Comparison of ENCODE assay signal across 7 cellular contexts in the genomic region with DNA sequence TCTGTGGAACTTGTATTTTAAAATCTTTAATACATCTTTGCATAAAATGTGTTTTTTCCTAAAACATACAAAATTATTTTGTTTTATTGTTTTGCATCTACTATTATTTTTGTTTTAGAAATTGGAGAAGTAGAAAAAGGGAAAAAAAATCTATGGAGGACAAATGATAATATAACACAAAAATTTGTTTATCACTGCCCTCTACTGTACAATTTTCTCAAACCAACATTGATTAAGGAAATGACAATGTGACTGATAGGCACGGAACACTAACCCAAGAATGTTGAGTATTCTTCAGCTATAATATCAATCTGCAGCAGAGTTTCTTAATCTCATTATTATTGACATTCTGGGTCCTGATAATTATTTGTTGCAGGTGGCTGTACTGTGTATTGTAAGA. TPM values are rescaled to one million over a fixed set of nuclear protein-coding genes. Genes with fewer than 3 reads are reported as not detected.
DNase-seq lines count a peak whose midpoint lies in the region; ATAC-seq and TF ChIP-seq lines count a peak whose summit lies in the region.

No MANE protein-coding gene starts in this region.

- DNase-seq in body of pancreas (no peak), retinal pigment epithelial cell (ENCODE audit: low read depth) (no peak), NOMO-1 (lab: John Stamatoyannopoulos, UW; ENCODE audit: unreplicated experiment in 2 of 2) (no peak), T-helper 1 cell (no peak)
- DNase-seq in CD8-positive, alpha-beta memory T cell = no peak

- no peaks in the 10 kb centered on the region for H3K36me3 Mint-ChIP-seq in CD8-positive, alpha-beta memory T cell

- no peaks in the 10 kb centered on the region for H3K27me3 ChIP-seq in body of pancreas
- H3K27me3 ChIP-seq in CD8-positive, alpha-beta memory T cell (ENCODE audit: insufficient read depth, low read length, poor library complexity, severe bottlenecking) = no peaks in the 10 kb centered on the region

- H3K9me3 ChIP-seq in body of pancreas = no peaks in the 10 kb centered on the region
- H3K9me3 ChIP-seq in CD8-positive, alpha-beta memory T cell (ENCODE audit: low read length) = no peaks in the 10 kb centered on the region

- WGBS in body of pancreas, 2 donors = 0 to 2% methylated on average over 1 of the region's 1 CpG

- TF ChIP-seq POLR2A in body of pancreas (IDR thresholded peaks at IDR 0.05) = no peak

- intact Hi-C loops in body of pancreas (cut with DNase I) = no loop called here

- no peaks in the 10 kb centered on the region for H3K9me3 Mint-ChIP-seq in CD8-positive, alpha-beta memory T cell

- CTCF ChIA-PET in CD8-positive, alpha-beta memory T cell (lab: Charles Lee) = no interaction called here

- no peak overlapping the region for H3K27ac ChIP-seq in body of pancreas
- no peak overlapping the region for H3K27ac ChIP-seq in CD8-positive, alpha-beta memory T cell (ENCODE audit: low read depth, low read length)

- ATAC-seq in GM18519 (IDR thresholded peaks at IDR 0.05; ENCODE audit: low FRiP score, unreplicated experiment) = peak; percentile 49
- ATAC-seq in HG03439 (IDR thresholded peaks at IDR 0.05; ENCODE audit: unreplicated experiment) = peak; percentile 53
- ATAC-seq in body of pancreas = peak; percentile 55

- peaks cover 1 to 4% of the 10 kb centered on the region in 2 donors for H3K27me3 Mint-ChIP-seq in CD8-positive, alpha-beta memory T cell

- TF ChIP-seq CTCF in body of pancreas (IDR thresholded peaks at IDR 0.05) = peak in 4 of 7 experiments; percentile 48 to 57 (median 54)
- peak; percentile 34 for TF ChIP-seq CTCF in retinal pigment epithelial cell (conservative IDR thresholded peaks at IDR 0.05; ENCODE audit: low read depth, low read length)

- no peak overlapping the region for H3K4me3 Mint-ChIP-seq in CD8-positive, alpha-beta memory T cell

- H3K4me3 ChIP-seq in body of pancreas (no peak overlapping the region), retinal pigment epithelial cell (ENCODE audit: low read length) (no peak overlapping the region)
- H3K4me3 ChIP-seq in CD8-positive, alpha-beta memory T cell (ENCODE audit: low read length) = no peak overlapping the region

- no peak overlapping the region for H3K27ac Mint-ChIP-seq in CD8-positive, alpha-beta memory T cell

- POLR2A ChIA-PET in CD8-positive, alpha-beta memory T cell (lab: Charles Lee) = no interaction called here

- no peaks in the 10 kb centered on the region for H3K4me1 Mint-ChIP-seq in CD8-positive, alpha-beta memory T cell

- no peaks in the 10 kb centered on the region for H3K4me1 ChIP-seq in body of pancreas
- H3K4me1 ChIP-seq in CD8-positive, alpha-beta memory T cell (ENCODE audit: insufficient read depth, low read length) = no peaks in the 10 kb centered on the region

- no peaks in the 10 kb centered on the region for H3K36me3 ChIP-seq in body of pancreas (replicated peaks in 1 of 2; ENCODE audit: insufficient read depth in 1 of 2, low read depth in 2 of 2)
- no peaks in the 10 kb centered on the region for H3K36me3 ChIP-seq in CD8-positive, alpha-beta memory T cell (ENCODE audit: insufficient read depth, low read length)

RNA-seq across cellular contexts. Expression of a gene that starts 9.5 kb away (rescaled TPM):
- total RNA-seq in body of pancreas = 1 to 10 TPM; 7.6 to 9.1 TPM
- total RNA-seq in CD8-positive, alpha-beta memory T cell = 10 to 100 TPM; 24.4 to 30.7 TPM
- 31.6 TPM for polyA plus RNA-seq in CD8-positive, alpha-beta memory T cell

RNA-seq across cellular contexts. Expression of a gene that starts 47.4 kb away (rescaled TPM):
- 1 to 10 TPM; 5.3 to 7.3 TPM for total RNA-seq in body of pancreas
- total RNA-seq in CD8-positive, alpha-beta memory T cell = under 1 TPM; 0.09 to 0.27 TPM
- polyA plus RNA-seq in CD8-positive, alpha-beta memory T cell = not detected

Comparison
In these comparisons a context has a peak if more than half of its experiments do, and no peak if none do; other contexts are left out.
1. RNA of a gene that starts 47.4 kb away (total RNA-seq): 5.3 to 7.3 TPM in body of pancreas; 0.09 to 0.27 TPM in CD8-positive, alpha-beta memory T cell; every median in the first group is over 4 times any median in the second.
2. Peak in every context shown above with its lines, with median percentiles within 50 percentile points of each other: ATAC-seq.